ENCODE assay signal across 1 cellular context in genomic region chr15:35583863-35584528, GRCh38.
TF ChIP-seq lines count a peak whose summit lies in the region.

No MANE protein-coding gene starts in this region.

TF ChIP-seq in GM23338, 12 proteins besides CTCF, POLR2A, EP300 and RAD21 (continued from another document):
- TF ChIP-seq ZNF462 (CRISPR knock-in tag; IDR thresholded peaks at IDR 0.05) = no peak
- no peak for TF ChIP-seq CREB1 (CRISPR knock-in tag; IDR thresholded peaks at IDR 0.05; ENCODE audit: low read depth)
- no peak for TF ChIP-seq REST (IDR thresholded peaks at IDR 0.05; ENCODE audit: unreplicated experiment)
- TF ChIP-seq POLR2AphosphoS5 (IDR thresholded peaks at IDR 0.05; ENCODE audit: low read depth) = no peak
- no peak for TF ChIP-seq ZNF114 (CRISPR knock-in tag; IDR thresholded peaks at IDR 0.05)
- TF ChIP-seq EZH2phosphoT487 (IDR thresholded peaks at IDR 0.05; ENCODE audit: unreplicated experiment) = no peak
- no peak for TF ChIP-seq ETS1 (IDR thresholded peaks at IDR 0.05)
- TF ChIP-seq JUNB (IDR thresholded peaks at IDR 0.05; ENCODE audit: unreplicated experiment) = no peak
- no peak for TF ChIP-seq ZNF331 (CRISPR knock-in tag; IDR thresholded peaks at IDR 0.05; ENCODE audit: low read depth)
- no peak for TF ChIP-seq EZH2 (IDR thresholded peaks at IDR 0.05; ENCODE audit: low read depth, unreplicated experiment)
- no peak for TF ChIP-seq NANOG (IDR thresholded peaks at IDR 0.05; ENCODE audit: borderline replicate concordance)
